Comparison of ENCODE assay signal across 8 cellular contexts in the genomic region with DNA sequence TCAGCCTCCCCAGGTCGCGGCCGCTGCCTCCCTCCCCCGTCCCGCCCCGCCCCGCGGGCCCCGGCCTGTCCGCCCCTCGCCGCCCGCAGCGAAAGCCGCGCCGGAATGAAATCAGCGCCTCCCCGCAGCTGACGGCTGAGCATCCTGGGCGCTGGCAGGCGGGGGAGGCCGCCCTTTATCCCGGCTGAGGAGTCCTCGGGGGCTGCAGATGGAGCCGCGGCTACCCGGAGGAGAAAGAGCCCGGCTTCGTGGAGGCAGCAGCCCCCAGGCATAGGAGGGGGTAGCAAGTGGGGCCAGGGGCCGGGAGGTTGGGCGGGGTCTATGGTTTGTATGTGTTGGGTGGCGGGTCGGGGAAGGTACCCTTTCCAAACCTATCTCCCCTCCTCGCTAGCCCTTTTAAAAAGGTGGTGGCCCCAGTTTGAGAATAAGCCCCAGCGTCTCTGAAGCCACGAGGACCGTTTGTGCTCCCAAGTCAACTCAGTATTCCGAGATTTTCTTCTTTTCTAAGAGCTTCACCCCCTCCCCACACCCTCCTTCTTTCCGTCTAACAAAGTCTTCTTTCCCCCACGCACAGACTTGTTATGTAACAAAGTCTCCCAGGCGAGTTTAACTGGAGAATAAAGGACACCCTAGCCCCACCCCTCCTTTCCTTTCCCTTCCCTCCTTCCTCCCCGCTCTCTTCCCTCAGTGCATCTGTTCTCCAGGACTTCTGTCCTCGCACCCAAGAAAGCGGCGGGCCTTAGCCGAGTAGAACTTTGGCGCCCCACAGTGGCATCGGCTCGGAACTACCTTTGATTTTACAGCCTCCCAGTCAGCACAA. TPM values are rescaled to one million over a fixed set of nuclear protein-coding genes. Genes with fewer than 3 reads are reported as not detected.
DNase-seq lines count a peak whose midpoint lies in the region; ATAC-seq and TF ChIP-seq lines count a peak whose summit lies in the region.

No MANE protein-coding gene starts in this region.

- 1 to 2% methylated on average over 25 to 34 of the region's 50 CpGs for WGBS in lower leg skin, 2 donors

- no peak for TF ChIP-seq CTCF in lower leg skin (IDR thresholded peaks at IDR 0.05)

- peak; percentile 73 for DNase-seq in CD1c-positive myeloid dendritic cell (ENCODE audit: extremely low spot score)
- DNase-seq in NCI-H524 treated with DMSO at 0.1 percent for 48 hours (lab: John Stamatoyannopoulos, UW), result peak; percentile 87
- DNase-seq in activated CD4-positive, alpha-beta T cell treated with anti-CD3 and anti-CD28 coated beads, Interleukin-2, amount 50 U/mL, for 1 hour, result peak; percentile 65
- DNase-seq in ecto neural progenitor cell (ENCODE audit: low spot score), result peak; percentile 91
- peak; percentile 51 to 95 for DNase-seq in lower leg skin (ENCODE audit: low spot score in 2 of 2)
- peak in 2 of 3 donors; percentile 36 to 60 for DNase-seq in stimulated activated CD4-positive, alpha-beta T cell treated with anti-CD3 and anti-CD28 coated beads, TNF-alpha, amount 100 ng/mL, for 48 hours (ENCODE audit: low read depth in 3 of 3)

- TF ChIP-seq POLR2A in lower leg skin (IDR thresholded peaks at IDR 0.05), result no peak

- peak; percentile 51 for ATAC-seq in GM19324 (IDR thresholded peaks at IDR 0.05; ENCODE audit: low FRiP score, unreplicated experiment)
- peak; percentile 59 for ATAC-seq in HG03457 (IDR thresholded peaks at IDR 0.05; ENCODE audit: unreplicated experiment)

- intact Hi-C loops in lower leg skin (cut with DNase I; ENCODE audit: low total_unique reads), result loop anchor here (10.0 kb wide), 1 partner anchor 1351 kb away; no protein-coding TSS in a partner anchor

- H3K4me3 ChIP-seq in lower leg skin (ENCODE audit: low read depth, poor library complexity, severe bottlenecking), result no peak overlapping the region

RNA-seq across cellular contexts. Expression of a gene that starts 11.0 kb away (rescaled TPM):
- total RNA-seq in lower leg skin, result not detected
